In the genomic region with DNA sequence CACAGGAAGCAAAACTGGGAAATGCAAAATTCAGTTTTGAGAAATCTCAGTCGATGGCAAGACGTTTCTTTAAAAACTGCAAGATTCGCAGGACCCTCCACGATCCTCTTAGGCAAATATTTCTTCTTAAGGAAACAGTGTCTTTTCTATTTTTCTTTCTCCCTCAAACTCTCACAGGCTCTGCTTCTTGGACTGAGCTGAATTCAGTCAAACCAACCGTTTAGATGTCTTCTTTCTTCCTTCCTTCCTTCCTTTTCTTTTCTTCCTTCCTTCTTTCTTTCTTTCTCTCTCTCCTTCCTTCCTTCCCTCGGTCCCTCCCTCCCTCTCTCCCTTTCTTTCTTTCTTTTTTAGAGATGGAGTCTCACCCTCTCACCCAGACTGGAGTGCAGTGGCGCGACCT, we compare ENCODE assay signal across 20 cellular contexts.
DNase-seq lines count a peak whose midpoint lies in the region; TF ChIP-seq lines count a peak whose summit lies in the region.
"Had no signal": no experiment of that assay in that cellular context is flagged by ENCODE, and none has a peak within 500 bp of the region (broad histone marks: within the 10 kb centered on the region; RNA-seq: fewer than 3 reads in every experiment).

No MANE protein-coding gene starts in this region.

- H3K9ac ChIP-seq in MM.1S (ENCODE audit: low read length), result no peak overlapping the region
- H3K9ac ChIP-seq in colonic mucosa (ENCODE audit: low read depth in 2 of 2, low read length in 2 of 2), result peak overlapping the region in 1 of 2 donors; percentile 38

- peak overlapping the region; percentile 0 to 9 (median 9) for H3K27ac Mint-ChIP-seq in nephron
- H3K27ac Mint-ChIP-seq: CD8-positive, alpha-beta T cell had no signal

- H3K27me3 ChIP-seq in MM.1S (replicated peaks; ENCODE audit: insufficient read depth, low read length) (no peaks in the 10 kb centered on the region), thyroid gland (no peaks in the 10 kb centered on the region), colonic mucosa (no peaks in the 10 kb centered on the region)
- H3K27me3 ChIP-seq: foreskin keratinocyte, right atrium auricular region had no signal

- no peaks in the 10 kb centered on the region for H3K4me1 ChIP-seq in MM.1S (ENCODE audit: low read length)
- peaks cover 24 to 39% of the 10 kb centered on the region in 2 donors for H3K4me1 ChIP-seq in thyroid gland
- H3K4me1 ChIP-seq in colonic mucosa, result peaks cover 3% of the 10 kb centered on the region
- H3K4me1 ChIP-seq: foreskin keratinocyte, right atrium auricular region had no signal

- peak overlapping the region; percentile 2; the same call in 1 of the 2 replicates for H3K4me3 ChIP-seq in MM.1S (ENCODE audit: low read length)
- peak overlapping the region; percentile 29 for H3K4me3 ChIP-seq in coronary artery
- peak overlapping the region in 1 of 3 donors; percentile 7 for H3K4me3 ChIP-seq in thyroid gland (replicated peaks in 1 of 3)
- H3K4me3 ChIP-seq in colonic mucosa, result no peak overlapping the region
- H3K4me3 ChIP-seq: mucosa of descending colon, right atrium auricular region had no signal

- no peak overlapping the region for H3K27ac ChIP-seq in MM.1S (ENCODE audit: low read length)
- H3K27ac ChIP-seq in coronary artery, result no peak overlapping the region
- peak overlapping the region; percentile 61 to 78 (median 69) for H3K27ac ChIP-seq in thyroid gland
- no peak overlapping the region for H3K27ac ChIP-seq in colonic mucosa
- H3K27ac ChIP-seq: foreskin keratinocyte, right atrium auricular region had no signal

- no peaks in the 10 kb centered on the region for H3F3A ChIP-seq in MM.1S (ENCODE audit: insufficient read depth, low read length)

- peaks cover 4% of the 10 kb centered on the region for H3K36me3 Mint-ChIP-seq in nephron (ENCODE audit: low read depth)
- H3K36me3 Mint-ChIP-seq: CD8-positive, alpha-beta T cell had no signal

- no peaks in the 10 kb centered on the region for H3K9me3 Mint-ChIP-seq in nephron
- H3K9me3 Mint-ChIP-seq: activated T-cell treated with anti-CD3 and anti-CD28 coated beads, Interleukin-2, amount 50 U/mL, for 4 hours; CD8-positive, alpha-beta T cell had no signal

- H3K36me3 ChIP-seq in MM.1S (replicated peaks; ENCODE audit: insufficient read depth, low read length), result no peaks in the 10 kb centered on the region
- H3K36me3 ChIP-seq in thyroid gland, result no peaks in the 10 kb centered on the region
- H3K36me3 ChIP-seq in colonic mucosa, result no peaks in the 10 kb centered on the region
- H3K36me3 ChIP-seq: right atrium auricular region had no signal

- H3K4me1 Mint-ChIP-seq in nephron, result peaks cover 18% of the 10 kb centered on the region

- H4K20me1 ChIP-seq in MM.1S (ENCODE audit: insufficient read depth, low read length), result no peaks in the 10 kb centered on the region

- no peak overlapping the region for H2AFZ ChIP-seq in MM.1S (ENCODE audit: low read length)

- H3K4me3 Mint-ChIP-seq in nephron, result peak overlapping the region in 2 of 3 experiments; percentile 2 to 33
- H3K4me3 Mint-ChIP-seq: activated T-cell treated with anti-CD3 and anti-CD28 coated beads, Interleukin-2, amount 50 U/mL, for 4 hours; CD8-positive, alpha-beta T cell; H9 had no signal

- no peaks in the 10 kb centered on the region for H3K9me2 ChIP-seq in MM.1S (replicated peaks; ENCODE audit: insufficient read depth, low read length)

- H3K79me2 ChIP-seq in MM.1S (ENCODE audit: low read length), result no peaks in the 10 kb centered on the region

- peaks cover 3% of the 10 kb centered on the region for H3K27me3 Mint-ChIP-seq in nephron (ENCODE audit: low read depth)

- intact Hi-C loops in thyroid gland (cut with DNase I), result no loop called here
- intact Hi-C loops in colonic mucosa (cut with DNase I), result loop anchor here (10.0 kb wide), 1 partner anchor 354 kb away; no protein-coding TSS in a partner anchor

- peak overlapping the region; percentile 22; the same call in 1 of the 2 replicates for H3K4me2 ChIP-seq in MM.1S (ENCODE audit: low read depth, low read length)

- no peaks in the 10 kb centered on the region for H3K9me3 ChIP-seq in MM.1S (replicated peaks; ENCODE audit: insufficient read depth, low read length)
- no peaks in the 10 kb centered on the region for H3K9me3 ChIP-seq in thyroid gland
- H3K9me3 ChIP-seq in colonic mucosa, result no peaks in the 10 kb centered on the region
- H3K9me3 ChIP-seq: mucosa of descending colon, right atrium auricular region had no signal

- DNase-seq in MM.1S (no peak), coronary artery (ENCODE audit: low spot score) (no peak), thyroid gland (no peak), colonic mucosa (no peak), RPMI8226 (no peak), epidermal melanocyte (ENCODE audit: insufficient read length, low spot score) (no peak), middle frontal gyrus (ENCODE audit: extremely low spot score, low spot score) (no peak)
- DNase-seq: activated CD4-positive, CD25-positive, alpha-beta regulatory T cell treated with anti-CD3 and anti-CD28 coated beads, Interleukin-2, amount 50 U/mL, for 72 hours; activated naive CD4-positive, alpha-beta T cell; activated T-cell treated with anti-CD3 and anti-CD28 coated beads, Interleukin-2, amount 50 U/mL, for 4 hours; CD8-positive, alpha-beta T cell; KG1; left ventricle myocardium superior; NCI-H1694; NCI-H524 treated with DMSO at 0.1 percent for 48 hours had no signal

- TF ChIP-seq POLR2A in thyroid gland (IDR thresholded peaks at IDR 0.05), result no peak

- TF ChIP-seq CTCF in MM.1S (IDR thresholded peaks at IDR 0.05; ENCODE audit: low read length) (no peak), coronary artery (IDR thresholded peaks at IDR 0.05) (no peak), nephron (IDR thresholded peaks at IDR 0.05; ENCODE audit: unreplicated experiment in 3 of 3) (no peak), thyroid gland (IDR thresholded peaks at IDR 0.05) (no peak), colonic mucosa (IDR thresholded peaks at IDR 0.05) (no peak)

- 35 to 47% methylated on average over 8 of the region's 8 CpGs for WGBS in thyroid gland, 2 donors

Comparison
In these comparisons a context has a peak if more than half of its experiments do, and no peak if none do; other contexts are left out.
1. H3K27ac ChIP-seq: peak in thyroid gland (3 of 3); none in MM.1S (single experiment), coronary artery (0 of 2) and colonic mucosa (single experiment).